In the genomic region with DNA sequence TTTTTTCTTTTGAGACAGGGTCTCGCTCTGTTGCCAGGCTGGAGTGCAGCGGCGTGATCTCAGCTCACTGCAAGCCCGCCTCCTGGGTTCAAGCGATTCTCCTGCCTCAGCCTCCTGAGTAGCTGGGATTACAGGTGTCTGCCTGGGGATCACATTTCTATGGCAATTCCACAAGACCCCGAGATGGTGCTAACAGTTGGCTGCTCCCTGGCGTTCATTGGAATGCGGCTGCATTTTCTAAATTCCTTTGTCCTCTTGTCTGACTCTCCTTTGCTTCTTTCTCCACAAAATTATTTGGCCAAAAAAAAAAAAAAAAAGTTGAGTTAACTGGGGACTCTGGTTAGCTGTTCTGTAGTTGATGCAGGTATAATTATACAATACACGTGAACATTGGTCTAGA, we compare ENCODE assay signal across 18 cellular contexts.
A peak's percentile ranks its signal among the peaks of the same experiment; 100 is the strongest.
DNase-seq lines count a peak whose midpoint lies in the region; ATAC-seq and TF ChIP-seq lines count a peak whose summit lies in the region.
"Had no signal": no experiment of that assay in that cellular context is flagged by ENCODE, and none has a peak within 500 bp of the region (broad histone marks: within the 10 kb centered on the region; RNA-seq: fewer than 3 reads in every experiment).

No MANE protein-coding gene starts in this region.

- intact Hi-C loops in activated CD4-positive, alpha-beta T cell treated with anti-CD3 and anti-CD28 coated beads, Interleukin-2, amount 10 ng/mL, durations not matched to agents 24 days and 14 days (cut with micrococcal nuclease) = loop anchor here (10.0 kb wide), 1 partner anchor 147 kb away; no protein-coding TSS in a partner anchor
- intact Hi-C loops in prostate gland (cut with DNase I) = no loop called here

- DNase-seq in DND-41 = no peak
- DNase-seq in endodermal cell = peak; percentile 86
- DNase-seq in neural progenitor cell (ENCODE audit: low spot score) = peak; percentile 82
- DNase-seq in activated naive CD4-positive, alpha-beta T cell treated with anti-CD3 and anti-CD28 coated beads, Interleukin-2, amount 10 ng/mL, durations not matched to agents 7 days and 5 days = no peak
- no peak for DNase-seq in activated CD4-positive, alpha-beta T cell treated with anti-CD3 and anti-CD28 coated beads, Interleukin-2, amount 10 ng/mL, durations not matched to agents 24 days and 14 days
- no peak for DNase-seq in prostate gland (ENCODE audit: low spot score)
- DNase-seq in activated T-cell treated with anti-CD3 and anti-CD28 coated beads, Interleukin-2, amount 50 U/mL, for 72 hours = no peak
- DNase-seq: activated CD4-positive, CD25-positive, alpha-beta regulatory T cell; activated CD8-positive, alpha-beta memory T cell treated with anti-CD3 and anti-CD28 coated beads, Interleukin-2, amount 10 ng/mL, durations not matched to agents 7 days and 5 days; activated effector memory CD4-positive, alpha-beta T cell treated with anti-CD3 and anti-CD28 coated beads, Interleukin-2, amount 50 U/mL, for 16 hours; amygdala; colonic mucosa; NCI-H446; SHP77 treated with DMSO at 0.1 percent for 48 hours; stimulated activated CD4-positive, alpha-beta T cell treated with anti-CD3 and anti-CD28 coated beads, Interleukin-2, amount 100 ng/mL, for 48 hours had no signal

- H3K4me2 ChIP-seq in DND-41 (ENCODE audit: insufficient read depth, low read length) (0 out of 2 replicates have a peak overlapping the region, but pooled peaks have one; percentile 59), neural progenitor cell (peak overlapping the region; percentile 34)

- H3K36me3 ChIP-seq in DND-41 (ENCODE audit: insufficient read depth, low read length) (no peaks in the 10 kb centered on the region), endodermal cell (ENCODE audit: control insufficient read depth, insufficient read depth, low read length) (no peaks in the 10 kb centered on the region), neural progenitor cell (no peaks in the 10 kb centered on the region), prostate gland (no peaks in the 10 kb centered on the region)
- H3K36me3 ChIP-seq: colonic mucosa, gastroesophageal sphincter had no signal

- ATAC-seq in DND-41 (ENCODE audit: insufficient read depth, low read depth) = no peak
- no peak for ATAC-seq in activated T-cell treated with anti-CD3 and anti-CD28 coated beads, Interleukin-2, amount 50 U/mL, for 72 hours (replicated peaks in 1 of 2)
- ATAC-seq: activated CD8-positive, alpha-beta memory T cell treated with anti-CD3 and anti-CD28 coated beads, Interleukin-2, amount 10 ng/mL, durations not matched to agents 7 days and 5 days; gastroesophageal sphincter had no signal

- peak overlapping the region; percentile 100 for H3K27ac ChIP-seq in DND-41 (ENCODE audit: low read length)
- no peak overlapping the region for H3K27ac ChIP-seq in endodermal cell (ENCODE audit: low read depth, low read length)
- no peak overlapping the region for H3K27ac ChIP-seq in neural progenitor cell
- H3K27ac ChIP-seq in prostate gland = no peak overlapping the region
- H3K27ac ChIP-seq: colonic mucosa, epithelial cell of prostate, gastroesophageal sphincter had no signal

- H3K4me1 Mint-ChIP-seq in endodermal cell = peaks cover 55% of the 10 kb centered on the region
- peaks cover 48% of the 10 kb centered on the region for H3K4me1 Mint-ChIP-seq in neural progenitor cell
- peaks cover 24% of the 10 kb centered on the region for H3K4me1 Mint-ChIP-seq in activated naive CD4-positive, alpha-beta T cell treated with anti-CD3 and anti-CD28 coated beads, Interleukin-2, amount 10 ng/mL, durations not matched to agents 7 days and 5 days
- H3K4me1 Mint-ChIP-seq in activated CD4-positive, alpha-beta T cell treated with anti-CD3 and anti-CD28 coated beads, Interleukin-2, amount 10 ng/mL, durations not matched to agents 24 days and 14 days = peaks cover 54% of the 10 kb centered on the region
- peaks cover 59% of the 10 kb centered on the region for H3K4me1 Mint-ChIP-seq in activated T-cell treated with anti-CD3 and anti-CD28 coated beads, Interleukin-2, amount 50 U/mL, for 72 hours (ENCODE audit: low read depth)

- H4K20me1 ChIP-seq in DND-41 (ENCODE audit: insufficient read depth, low read length) (no peaks in the 10 kb centered on the region), neural progenitor cell (ENCODE audit: low read depth) (no peaks in the 10 kb centered on the region)

- WGBS in endodermal cell (ENCODE audit: insufficient coverage in 1 of 2, insufficient read length in 1 of 2), 2 experiments = 39% methylated on average over 9 of the region's 9 CpGs; no CpG with 5 or more reads in 1 of the 2 experiments
- 76% methylated on average over 9 of the region's 9 CpGs for WGBS in prostate gland

- peak; percentile 78 for TF ChIP-seq EP300 in Ishikawa (IDR thresholded peaks at IDR 0.05; ENCODE audit: borderline replicate concordance)

- TF ChIP-seq CTCF in DND-41 (IDR thresholded peaks at IDR 0.05; ENCODE audit: borderline replicate concordance, extremely low read depth, low read length, poor library complexity, severe bottlenecking) = no peak
- TF ChIP-seq CTCF in endodermal cell (conservative IDR thresholded peaks at IDR 0.05) = no peak
- TF ChIP-seq CTCF in neural progenitor cell (IDR thresholded peaks at IDR 0.05) = no peak
- TF ChIP-seq CTCF in prostate gland (IDR thresholded peaks at IDR 0.05) = no peak

- H3K4me3 ChIP-seq in DND-41 (ENCODE audit: low read depth in 1 of 2, low read length in 2 of 2) = no peak overlapping the region
- H3K4me3 ChIP-seq in endodermal cell (ENCODE audit: low read length) = no peak overlapping the region
- H3K4me3 ChIP-seq in neural progenitor cell = no peak overlapping the region
- H3K4me3 ChIP-seq in prostate gland = no peak overlapping the region
- H3K4me3 ChIP-seq: colonic mucosa, gastroesophageal sphincter had no signal

- H3K4me3 Mint-ChIP-seq in endodermal cell (no peak overlapping the region), neural progenitor cell (peak overlapping the region; percentile 21)
- no peak overlapping the region for H3K4me3 Mint-ChIP-seq in activated naive CD4-positive, alpha-beta T cell treated with anti-CD3 and anti-CD28 coated beads, Interleukin-2, amount 10 ng/mL, durations not matched to agents 7 days and 5 days
- H3K4me3 Mint-ChIP-seq in activated CD4-positive, alpha-beta T cell treated with anti-CD3 and anti-CD28 coated beads, Interleukin-2, amount 10 ng/mL, durations not matched to agents 24 days and 14 days = no peak overlapping the region
- H3K4me3 Mint-ChIP-seq in activated T-cell treated with anti-CD3 and anti-CD28 coated beads, Interleukin-2, amount 50 U/mL, for 72 hours = no peak overlapping the region
- H3K4me3 Mint-ChIP-seq: activated CD8-positive, alpha-beta memory T cell treated with anti-CD3 and anti-CD28 coated beads, Interleukin-2, amount 10 ng/mL, durations not matched to agents 7 days and 5 days had no signal

- peaks cover 88% of the 10 kb centered on the region for H3K4me1 ChIP-seq in DND-41 (ENCODE audit: insufficient read depth, low read length)
- H3K4me1 ChIP-seq in endodermal cell (ENCODE audit: control insufficient read depth, insufficient read depth, low read length) = peaks cover 27% of the 10 kb centered on the region
- H3K4me1 ChIP-seq in neural progenitor cell = peaks cover 38% of the 10 kb centered on the region
- peaks cover 8% of the 10 kb centered on the region for H3K4me1 ChIP-seq in prostate gland (replicated peaks)
- H3K4me1 ChIP-seq: colonic mucosa had no signal

- peaks cover 3% of the 10 kb centered on the region for H3K27me3 Mint-ChIP-seq in endodermal cell (ENCODE audit: insufficient read depth)
- peaks cover 16% of the 10 kb centered on the region for H3K27me3 Mint-ChIP-seq in neural progenitor cell (ENCODE audit: insufficient read depth, low read depth)
- H3K27me3 Mint-ChIP-seq in activated naive CD4-positive, alpha-beta T cell treated with anti-CD3 and anti-CD28 coated beads, Interleukin-2, amount 10 ng/mL, durations not matched to agents 7 days and 5 days = peaks cover 44% of the 10 kb centered on the region
- H3K27me3 Mint-ChIP-seq in activated CD4-positive, alpha-beta T cell treated with anti-CD3 and anti-CD28 coated beads, Interleukin-2, amount 10 ng/mL, durations not matched to agents 24 days and 14 days = peaks cover 2% of the 10 kb centered on the region
- peaks cover 34% of the 10 kb centered on the region for H3K27me3 Mint-ChIP-seq in activated T-cell treated with anti-CD3 and anti-CD28 coated beads, Interleukin-2, amount 50 U/mL, for 72 hours (ENCODE audit: low read depth)

- H3K9me3 ChIP-seq in DND-41 (ENCODE audit: insufficient read depth, low read length, severe bottlenecking) = no peaks in the 10 kb centered on the region
- H3K9me3 ChIP-seq in endodermal cell (ENCODE audit: control insufficient read depth, low read length) = peaks cover 8% of the 10 kb centered on the region
- H3K9me3 ChIP-seq in neural progenitor cell (ENCODE audit: low read depth) = no peaks in the 10 kb centered on the region
- H3K9me3 ChIP-seq in prostate gland = no peaks in the 10 kb centered on the region
- H3K9me3 ChIP-seq: colonic mucosa, gastroesophageal sphincter had no signal

- CTCF ChIA-PET in activated naive CD4-positive, alpha-beta T cell treated with anti-CD3 and anti-CD28 coated beads, Interleukin-2, amount 10 ng/mL, durations not matched to agents 7 days and 5 days (lab: Charles Lee) = no interaction called here

- no peak overlapping the region for H2AFZ ChIP-seq in DND-41 (ENCODE audit: low read depth, low read length)
- H2AFZ ChIP-seq in neural progenitor cell (replicated peaks) = no peak overlapping the region

- peak overlapping the region; percentile 95 for H3K27ac Mint-ChIP-seq in endodermal cell
- peak overlapping the region; percentile 87 for H3K27ac Mint-ChIP-seq in neural progenitor cell
- no peak overlapping the region for H3K27ac Mint-ChIP-seq in activated naive CD4-positive, alpha-beta T cell treated with anti-CD3 and anti-CD28 coated beads, Interleukin-2, amount 10 ng/mL, durations not matched to agents 7 days and 5 days
- H3K27ac Mint-ChIP-seq in activated CD4-positive, alpha-beta T cell treated with anti-CD3 and anti-CD28 coated beads, Interleukin-2, amount 10 ng/mL, durations not matched to agents 24 days and 14 days = no peak overlapping the region
- no peak overlapping the region for H3K27ac Mint-ChIP-seq in activated T-cell treated with anti-CD3 and anti-CD28 coated beads, Interleukin-2, amount 50 U/mL, for 72 hours

- H3F3A ChIP-seq in neural progenitor cell (ENCODE audit: low read depth) = peaks cover 16% of the 10 kb centered on the region

- H3K36me3 Mint-ChIP-seq in endodermal cell (ENCODE audit: low read depth) (no peaks in the 10 kb centered on the region), neural progenitor cell (peaks cover 5% of the 10 kb centered on the region)
- no peaks in the 10 kb centered on the region for H3K36me3 Mint-ChIP-seq in activated naive CD4-positive, alpha-beta T cell treated with anti-CD3 and anti-CD28 coated beads, Interleukin-2, amount 10 ng/mL, durations not matched to agents 7 days and 5 days
- peaks cover 4% of the 10 kb centered on the region for H3K36me3 Mint-ChIP-seq in activated CD4-positive, alpha-beta T cell treated with anti-CD3 and anti-CD28 coated beads, Interleukin-2, amount 10 ng/mL, durations not matched to agents 24 days and 14 days (ENCODE audit: low read depth)
- H3K36me3 Mint-ChIP-seq in activated T-cell treated with anti-CD3 and anti-CD28 coated beads, Interleukin-2, amount 50 U/mL, for 72 hours (ENCODE audit: insufficient read depth in 2 of 2) = peaks cover 3 to 4% of the 10 kb centered on the region in 2 donors

- H3K27me3 ChIP-seq in DND-41 (ENCODE audit: insufficient read depth, low read length, poor library complexity) = no peaks in the 10 kb centered on the region
- no peaks in the 10 kb centered on the region for H3K27me3 ChIP-seq in endodermal cell (ENCODE audit: control insufficient read depth, insufficient read depth, low read length, poor library complexity, severe bottlenecking)
- H3K27me3 ChIP-seq in neural progenitor cell = no peaks in the 10 kb centered on the region
- peaks cover 7% of the 10 kb centered on the region for H3K27me3 ChIP-seq in prostate gland (replicated peaks; ENCODE audit: insufficient read depth)
- H3K27me3 ChIP-seq: colonic mucosa, gastroesophageal sphincter had no signal

- no peak for TF ChIP-seq POLR2A in prostate gland (IDR thresholded peaks at IDR 0.05)

- H3K9me3 Mint-ChIP-seq in endodermal cell (peaks cover 2% of the 10 kb centered on the region), neural progenitor cell (peaks cover 11% of the 10 kb centered on the region)
- H3K9me3 Mint-ChIP-seq in activated naive CD4-positive, alpha-beta T cell treated with anti-CD3 and anti-CD28 coated beads, Interleukin-2, amount 10 ng/mL, durations not matched to agents 7 days and 5 days = no peaks in the 10 kb centered on the region
- H3K9me3 Mint-ChIP-seq in activated CD4-positive, alpha-beta T cell treated with anti-CD3 and anti-CD28 coated beads, Interleukin-2, amount 10 ng/mL, durations not matched to agents 24 days and 14 days = peaks cover 8% of the 10 kb centered on the region
- no peaks in the 10 kb centered on the region for H3K9me3 Mint-ChIP-seq in activated T-cell treated with anti-CD3 and anti-CD28 coated beads, Interleukin-2, amount 50 U/mL, for 72 hours

- no peak for TF ChIP-seq RAD21 in Ishikawa (IDR thresholded peaks at IDR 0.05; ENCODE audit: low read depth)

- peaks cover 3% of the 10 kb centered on the region; the same call in 1 of the 2 replicates for H3K79me2 ChIP-seq in DND-41 (ENCODE audit: insufficient read depth, low read length)
- H3K79me2 ChIP-seq in neural progenitor cell (ENCODE audit: low read depth) = no peaks in the 10 kb centered on the region

- H3K9ac ChIP-seq in DND-41 (ENCODE audit: low read depth, low read length) = peak overlapping the region; percentile 60
- peak overlapping the region; percentile 21 for H3K9ac ChIP-seq in endodermal cell (ENCODE audit: extremely low read depth, low read length, poor library complexity, severe bottlenecking)
- H3K9ac ChIP-seq in neural progenitor cell = no peak overlapping the region

Comparison
In these comparisons a context has a peak if more than half of its experiments do, and no peak if none do; other contexts are left out.
1. DNase-seq: peak in endodermal cell (single experiment) and neural progenitor cell (single experiment); none in DND-41 (single experiment), activated naive CD4-positive, alpha-beta T cell treated with anti-CD3 and anti-CD28 coated beads, Interleukin-2, amount 10 ng/mL, durations not matched to agents 7 days and 5 days (single experiment), activated CD4-positive, alpha-beta T cell treated with anti-CD3 and anti-CD28 coated beads, Interleukin-2, amount 10 ng/mL, durations not matched to agents 24 days and 14 days (single experiment), prostate gland (single experiment) and activated T-cell treated with anti-CD3 and anti-CD28 coated beads, Interleukin-2, amount 50 U/mL, for 72 hours (0 of 2).
2. H3K27ac Mint-ChIP-seq: peak in endodermal cell (single experiment) and neural progenitor cell (single experiment); none in activated naive CD4-positive, alpha-beta T cell treated with anti-CD3 and anti-CD28 coated beads, Interleukin-2, amount 10 ng/mL, durations not matched to agents 7 days and 5 days (single experiment), activated CD4-positive, alpha-beta T cell treated with anti-CD3 and anti-CD28 coated beads, Interleukin-2, amount 10 ng/mL, durations not matched to agents 24 days and 14 days (single experiment) and activated T-cell treated with anti-CD3 and anti-CD28 coated beads, Interleukin-2, amount 50 U/mL, for 72 hours (single experiment).